In the genomic region with DNA sequence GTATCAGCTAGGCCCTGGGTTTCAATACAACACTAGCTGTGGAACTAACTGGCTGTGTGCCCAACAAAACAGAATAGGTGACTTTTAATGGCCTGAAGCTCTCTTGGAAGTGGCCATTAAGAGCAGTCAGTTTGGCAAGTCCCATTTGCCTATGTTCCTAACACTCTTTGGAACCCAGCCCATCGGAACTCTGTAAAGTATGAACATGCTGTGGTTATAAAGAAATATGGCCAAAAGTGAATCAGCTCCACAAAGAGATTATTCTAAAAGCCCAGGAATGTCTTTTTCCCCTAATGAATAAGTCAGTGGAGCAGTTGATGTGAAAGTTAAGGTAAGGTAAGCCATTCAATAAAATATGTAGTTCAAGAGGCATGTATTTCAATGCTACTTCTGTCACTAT, we compare ENCODE assay signal across 24 cellular contexts.
DNase-seq lines count a peak whose midpoint lies in the region; ATAC-seq and TF ChIP-seq lines count a peak whose summit lies in the region.
"Had no signal": no experiment of that assay in that cellular context is flagged by ENCODE, and none has a peak within 500 bp of the region (broad histone marks: within the 10 kb centered on the region; RNA-seq: fewer than 3 reads in every experiment).

No MANE protein-coding gene starts in this region.

- no peaks in the 10 kb centered on the region for H3K27me3 Mint-ChIP-seq in T-helper 17 cell
- H3K27me3 Mint-ChIP-seq: B cell, naive B cell had no signal

- no peaks in the 10 kb centered on the region for H3K4me1 Mint-ChIP-seq in T-helper 17 cell
- H3K4me1 Mint-ChIP-seq: B cell, GM23338, naive B cell had no signal

- ATAC-seq in PC-3 (peak; percentile 65), T-helper 17 cell (no peak)
- ATAC-seq: GM23338, left lobe of liver, psoas muscle had no signal

- H3F3A ChIP-seq in PC-3 (ENCODE audit: low read length, unreplicated experiment): no peaks in the 10 kb centered on the region

- DNase-seq in GM04504 (ENCODE audit: low read depth) (peak; percentile 28), PC-3 (peak; percentile 48), fibroblast of mammary gland (ENCODE audit: low read depth) (peak; percentile 55), renal cortical epithelial cell (ENCODE audit: low read depth) (peak; percentile 96), mesenteric fat pad (ENCODE audit: low spot score) (no peak), T-helper 17 cell (no peak), lower leg skin (ENCODE audit: low spot score in 2 of 2) (no peak), NCI-H345 (lab: John Stamatoyannopoulos, UW) (no peak)
- DNase-seq: activated effector memory CD4-positive, alpha-beta T cell treated with Interleukin-2 at 50 U/mL for 16 hours; amygdala; cortex of kidney; DMS153; Karpas-422; naive B cell; NCI-H1930; NCI-H748 treated with DMSO at 0.1 percent for 48 hours; Peyer's patch; psoas muscle; stomach; SW 1271; WERI-Rb-1 had no signal

- no TSS peak for BruUV-seq in PC-3 (replicated peaks; lab: Mats Ljungman, UMichigan)

- CTCF ChIA-PET in PC-3 (lab: Charles Lee): no interaction called here

- H3K9me2 ChIP-seq in PC-3 (replicated peaks; ENCODE audit: low read length): no peaks in the 10 kb centered on the region

- H3K4me2 ChIP-seq in PC-3 (ENCODE audit: low read length): no peak overlapping the region
- H3K4me2 ChIP-seq: GM23338 had no signal

- no peak overlapping the region for H3K27ac ChIP-seq in PC-3 (ENCODE audit: low read length)
- H3K27ac ChIP-seq: Peyer's patch, psoas muscle, stomach, WERI-Rb-1 had no signal

- H3K79me2 ChIP-seq in PC-3 (ENCODE audit: low read length): no peaks in the 10 kb centered on the region

- H3K4me3 Mint-ChIP-seq in T-helper 17 cell: no peak overlapping the region
- H3K4me3 Mint-ChIP-seq: B cell, GM23338 had no signal

- H3K27me3 ChIP-seq in PC-3 (ENCODE audit: low read length): no peaks in the 10 kb centered on the region
- H3K27me3 ChIP-seq: Peyer's patch, stomach had no signal

- no peak overlapping the region for H3K4me3 ChIP-seq in PC-3 (ENCODE audit: low read length)
- H3K4me3 ChIP-seq in fibroblast of mammary gland (ENCODE audit: control insufficient read depth, low read depth, low read length): no peak overlapping the region
- H3K4me3 ChIP-seq in lower leg skin (ENCODE audit: low read depth, poor library complexity, severe bottlenecking): no peak overlapping the region
- H3K4me3 ChIP-seq: GM23338, Peyer's patch, psoas muscle, stomach had no signal

- H2AFZ ChIP-seq in PC-3 (ENCODE audit: low read length): no peak overlapping the region
- H2AFZ ChIP-seq: GM23338 had no signal

- 31 to 63% methylated on average over 1 of the region's 1 CpG for WGBS in lower leg skin, 2 donors

- intact Hi-C loops in PC-3 (cut with micrococcal nuclease): no loop called here
- intact Hi-C loops in lower leg skin (cut with DNase I; ENCODE audit: low total_unique reads): no loop called here

- no peaks in the 10 kb centered on the region for H3K36me3 ChIP-seq in PC-3 (ENCODE audit: low read depth, low read length)
- H3K36me3 ChIP-seq: Peyer's patch, stomach, WERI-Rb-1 had no signal

- POLR2A ChIA-PET in PC-3 (lab: Charles Lee; ENCODE audit: unreplicated experiment): interaction anchor here (0.6 kb wide), 2 partner anchors 9 to 835 kb away, joined by 3 to 4 read pairs; no protein-coding TSS in a partner anchor

- no peak overlapping the region for H3K27ac Mint-ChIP-seq in T-helper 17 cell
- H3K27ac Mint-ChIP-seq: B cell, GM23338, naive B cell had no signal

- H3K9ac ChIP-seq in PC-3 (ENCODE audit: low read length): no peak overlapping the region

- TF ChIP-seq POLR2A in lower leg skin (IDR thresholded peaks at IDR 0.05): no peak

- TF ChIP-seq CTCF in PC-3 (conservative IDR thresholded peaks at IDR 0.05; ENCODE audit: low read depth, low read length) (no peak), fibroblast of mammary gland (conservative IDR thresholded peaks at IDR 0.05; ENCODE audit: control insufficient read depth, insufficient read depth, low read depth, low read length) (no peak), lower leg skin (IDR thresholded peaks at IDR 0.05) (no peak)

- 0 out of 2 replicates have a peak, but pooled peaks cover 4% of the 10 kb centered on the region for H3K4me1 ChIP-seq in PC-3 (ENCODE audit: insufficient read depth, low read length)
- H3K4me1 ChIP-seq: Peyer's patch, psoas muscle, stomach had no signal

- no peaks in the 10 kb centered on the region for H3K36me3 Mint-ChIP-seq in T-helper 17 cell (ENCODE audit: low read depth)
- H3K36me3 Mint-ChIP-seq: naive B cell had no signal

- H3K9me3 ChIP-seq in PC-3 (ENCODE audit: low read length) (0 out of 2 replicates have a peak, but pooled peaks cover 11% of the 10 kb centered on the region), T-helper 17 cell (ENCODE audit: control insufficient read depth, low read length, poor library complexity, severe bottlenecking) (no peaks in the 10 kb centered on the region)
- H3K9me3 ChIP-seq: Peyer's patch, psoas muscle had no signal

- H4K20me1 ChIP-seq in PC-3 (ENCODE audit: low read length): no peaks in the 10 kb centered on the region

Comparison
In these comparisons a context has a peak if more than half of its experiments do, and no peak if none do; other contexts are left out.
1. DNase-seq: peak in GM04504 (single experiment), PC-3 (single experiment), fibroblast of mammary gland (single experiment) and renal cortical epithelial cell (single experiment); none in mesenteric fat pad (single experiment), T-helper 17 cell (0 of 3), lower leg skin (0 of 2) and NCI-H345 (single experiment).